Comparison of ENCODE assay signal across 8 cellular contexts in the genomic region with DNA sequence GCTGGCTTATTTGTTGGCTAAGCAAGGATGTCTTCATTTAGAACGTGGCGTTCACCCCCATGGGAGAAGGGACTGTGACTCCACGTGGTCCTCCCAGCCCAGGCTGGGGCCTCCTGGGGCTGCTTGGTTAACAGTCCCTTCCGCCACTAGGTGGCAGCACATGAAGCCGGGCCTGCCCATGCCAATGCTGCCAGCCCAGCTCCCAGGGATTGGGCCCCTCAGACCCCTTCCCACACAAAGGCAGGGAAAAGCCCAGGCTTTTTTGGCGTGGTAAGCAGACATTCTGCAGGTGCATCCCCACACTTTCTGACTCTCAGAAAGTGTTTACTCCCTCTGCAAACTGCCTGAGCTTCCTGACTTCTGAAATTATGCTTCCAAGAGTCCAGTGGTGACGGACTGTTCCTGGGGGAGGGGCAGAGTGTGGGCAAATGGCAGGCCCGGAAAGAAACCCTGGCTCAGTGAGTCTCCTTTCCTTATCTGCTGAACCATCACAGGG. TPM values are rescaled to one million over a fixed set of nuclear protein-coding genes. Genes with fewer than 3 reads are reported as not detected.
DNase-seq lines count a peak whose midpoint lies in the region; ATAC-seq and TF ChIP-seq lines count a peak whose summit lies in the region.

No MANE protein-coding gene starts in this region.

- H3K9me3 Mint-ChIP-seq in H9 (no peaks in the 10 kb centered on the region; a peak in 1 of 5 replicates), neural crest cell (no peaks in the 10 kb centered on the region)

- H4K20me1 ChIP-seq in BLaER1 treated with 17β-estradiol and CSF1 and Interleukin-3, amounts not matched to agents 10 nM and 100 nM = peaks cover 54 to 72% (median 63%) of the 10 kb centered on the region in 11 experiments
- no peaks in the 10 kb centered on the region for H4K20me1 ChIP-seq in H9 (ENCODE audit: control insufficient read depth, insufficient read depth, insufficient read length)

- H2AK5ac ChIP-seq in H9 (ENCODE audit: insufficient read length, low read length) = no peak overlapping the region

- H2BK15ac ChIP-seq in H9 (ENCODE audit: low read depth, low read length) = no peak overlapping the region

- no peak overlapping the region for H3K4me3 Mint-ChIP-seq in H9
- peak overlapping the region; percentile 78 for H3K4me3 Mint-ChIP-seq in neural crest cell

- no peak for ATAC-seq in GM21717 (IDR thresholded peaks at IDR 0.05; ENCODE audit: unreplicated experiment)

- H2AFZ ChIP-seq in H9 (ENCODE audit: low read length) = no peak overlapping the region

- H3K9me3 ChIP-seq in BLaER1 treated with 17β-estradiol and CSF1 and Interleukin-3, amounts not matched to agents 10 nM and 100 nM (replicated peaks in 1 of 11) = no peaks in the 10 kb centered on the region
- H3K9me3 ChIP-seq in H9 (ENCODE audit: control insufficient read depth, low read depth, low read length) (no peaks in the 10 kb centered on the region), stomach (no peaks in the 10 kb centered on the region)

- H3K27me3 ChIP-seq in BLaER1 treated with 17β-estradiol and CSF1 and Interleukin-3, amounts not matched to agents 10 nM and 100 nM = peaks cover 0 to 12% (median 4%) of the 10 kb centered on the region in 11 experiments; a peak in 7 of 22 replicates
- H3K27me3 ChIP-seq in H9 (ENCODE audit: insufficient read depth, low read length) = no peaks in the 10 kb centered on the region
- no peaks in the 10 kb centered on the region for H3K27me3 ChIP-seq in stomach

- no peak overlapping the region for H2BK120ac ChIP-seq in H9 (ENCODE audit: low read depth, low read length, poor library complexity, severe bottlenecking)

- DNase-seq in H9 (peak; percentile 86), OCI-M2 (lab: John Stamatoyannopoulos, UW; ENCODE audit: unreplicated experiment) (peak; percentile 10), fibroblast of mammary gland (ENCODE audit: low read depth) (peak; percentile 61), neural crest cell (ENCODE audit: low read depth, low spot score) (peak; percentile 95), stomach (peak; percentile 86)
- DNase-seq in activated T-cell treated with anti-CD3 and anti-CD28 coated beads, Interleukin-2, amount 50 U/mL, for 48 hours = peak; percentile 91

- no peak overlapping the region for H3K18ac ChIP-seq in H9 (ENCODE audit: insufficient read length, low read depth, low read length)

- no peak for TF ChIP-seq POLR2A in stomach (IDR thresholded peaks at IDR 0.05)

- peak overlapping the region in 2 of 10 experiments; percentile 76 to 88; a peak in 4 of 20 replicates for H3K4me3 ChIP-seq in BLaER1 treated with 17β-estradiol and CSF1 and Interleukin-3, amounts not matched to agents 10 nM and 100 nM
- H3K4me3 ChIP-seq in fibroblast of mammary gland (ENCODE audit: control insufficient read depth, low read depth, low read length) (no peak overlapping the region), stomach (no peak overlapping the region)

- H3K27ac Mint-ChIP-seq in H9 (peak overlapping the region in 2 of 3 experiments; percentile 49 to 65; a peak in 2 of 7 replicates), neural crest cell (ENCODE audit: unreplicated experiment) (no peak overlapping the region)

- intact Hi-C loops in stomach (cut with DNase I; ENCODE audit: low total_unique reads) = loop anchor here (5.0 to 10.0 kb wide), 2 partner anchors 136 to 253 kb away; no protein-coding TSS in a partner anchor

- TF ChIP-seq EP300 in stomach (IDR thresholded peaks at IDR 0.05) = no peak

- no peak overlapping the region for H4K8ac ChIP-seq in H9 (replicated peaks; ENCODE audit: insufficient read length, low read depth, low read length)

- no peak overlapping the region for H2BK12ac ChIP-seq in H9 (ENCODE audit: insufficient read length, low read depth, low read length)

- no CpG with 5 or more reads among the region's 8 CpGs for WGBS in H9 (ENCODE audit: extremely low coverage, insufficient read length, low lambda C conversion rate)
- 11 to 15% (median 12%) methylated on average over 8 of the region's 8 CpGs for WGBS in stomach, 5 donors

- H3K4me1 Mint-ChIP-seq in H9 = peaks cover 31 to 39% of the 10 kb centered on the region in 2 experiments
- peaks cover 34% of the 10 kb centered on the region for H3K4me1 Mint-ChIP-seq in neural crest cell

- H3K79me1 ChIP-seq in H9 (ENCODE audit: insufficient read depth, low read depth, low read length, poor library complexity, severe bottlenecking) = peaks cover 5% of the 10 kb centered on the region

- H3K23ac ChIP-seq in H9 (ENCODE audit: insufficient read length, low read depth, low read length) = no peak overlapping the region

- H3K27me3 Mint-ChIP-seq in H9 (ENCODE audit: low read depth) (peaks cover 2% of the 10 kb centered on the region), neural crest cell (ENCODE audit: low read depth) (peaks cover 5% of the 10 kb centered on the region)

- peaks cover 15% of the 10 kb centered on the region for H3K23me2 ChIP-seq in H9 (ENCODE audit: insufficient read length, low read depth, low read length, poor library complexity, severe bottlenecking)

- H3K4me1 ChIP-seq in BLaER1 treated with 17β-estradiol and CSF1 and Interleukin-3, amounts not matched to agents 10 nM and 100 nM = peaks cover 56 to 73% (median 65%) of the 10 kb centered on the region in 10 experiments
- H3K4me1 ChIP-seq in H9 (ENCODE audit: insufficient read depth, low read length) (peaks cover 1% of the 10 kb centered on the region; the same call in 1 of the 2 replicates), stomach (peaks cover 61 to 89% (median 72%) of the 10 kb centered on the region in 4 donors)

- peak; percentile 96 for TF ChIP-seq CTCF in H9 (conservative IDR thresholded peaks at IDR 0.05)
- peak; percentile 81 for TF ChIP-seq CTCF in fibroblast of mammary gland (conservative IDR thresholded peaks at IDR 0.05; ENCODE audit: control insufficient read depth, insufficient read depth, low read depth, low read length)
- peak; percentile 94 for TF ChIP-seq CTCF in neural crest cell (conservative IDR thresholded peaks at IDR 0.05)
- peak in 5 of 7 experiments; percentile 72 to 92 (median 79) for TF ChIP-seq CTCF in stomach (IDR thresholded peaks at IDR 0.05)

- H3K36me3 Mint-ChIP-seq in H9 (ENCODE audit: insufficient read depth in 1 of 3, low read depth in 3 of 3) (peaks cover 10 to 36% (median 33%) of the 10 kb centered on the region in 3 experiments; a peak in 6 of 7 replicates), neural crest cell (ENCODE audit: low read depth) (no peaks in the 10 kb centered on the region)

- no peak overlapping the region for H3T11ph ChIP-seq in H9 (ENCODE audit: low read length)

- no peaks in the 10 kb centered on the region; the same call in 1 of the 2 replicates for H3K79me2 ChIP-seq in H9 (ENCODE audit: insufficient read depth, low read length)

- H3K4ac ChIP-seq in H9 (ENCODE audit: low read depth, low read length) = no peak overlapping the region

- no peak overlapping the region for H4K91ac ChIP-seq in H9 (ENCODE audit: insufficient read length, low read depth, low read length)

- peaks cover 48 to 60% (median 56%) of the 10 kb centered on the region in 11 experiments for H3K36me3 ChIP-seq in BLaER1 treated with 17β-estradiol and CSF1 and Interleukin-3, amounts not matched to agents 10 nM and 100 nM
- peaks cover 28 to 47% (median 46%) of the 10 kb centered on the region in 4 donors for H3K36me3 ChIP-seq in stomach

- H2BK20ac ChIP-seq in H9 (ENCODE audit: low read depth, low read length, poor library complexity, severe bottlenecking) = no peak overlapping the region

- no peak overlapping the region for H3K56ac ChIP-seq in H9 (ENCODE audit: insufficient read length, low read depth, low read length)

- peak overlapping the region in 8 of 11 experiments; percentile 10 to 70 (median 36); a peak in 10 of 22 replicates for H3K27ac ChIP-seq in BLaER1 treated with 17β-estradiol and CSF1 and Interleukin-3, amounts not matched to agents 10 nM and 100 nM
- no peak overlapping the region for H3K27ac ChIP-seq in H9 (ENCODE audit: insufficient read length, low read depth, low read length)
- peak overlapping the region in 1 of 5 donors; percentile 35 for H3K27ac ChIP-seq in stomach

- no peak overlapping the region for H2BK5ac ChIP-seq in H9 (ENCODE audit: insufficient read length, low read length)

- H3K4me2 ChIP-seq in BLaER1 treated with 17β-estradiol and CSF1 and Interleukin-3, amounts not matched to agents 10 nM and 100 nM = peak overlapping the region; percentile 91 to 99 (median 97)
- H3K4me2 ChIP-seq in H9 (ENCODE audit: insufficient read depth, insufficient read length, low read length) = no peak overlapping the region

- H3K9ac ChIP-seq in BLaER1 treated with 17β-estradiol and CSF1 and Interleukin-3, amounts not matched to agents 10 nM and 100 nM = peak overlapping the region; percentile 30 to 94 (median 86); a peak in 16 of 22 replicates
- H3K9ac ChIP-seq in H9 (ENCODE audit: extremely low read depth, insufficient read length, low read length) = no peak overlapping the region

- no peak overlapping the region for H4K5ac ChIP-seq in H9 (ENCODE audit: insufficient read length, low read depth, low read length)

- no peak overlapping the region for H3K14ac ChIP-seq in H9 (ENCODE audit: insufficient read depth, low read length)

RNA-seq across cellular contexts. Expression of gene CBX6, which starts 3.1 kb away (rescaled TPM):
- total RNA-seq in H9 (2021) = 31.4 and 32.8 TPM in 2 replicates
- total RNA-seq in neural crest cell = 45.8 and 48.2 TPM in 2 replicates
- 10 to 100 TPM; 15.4 to 46.0 (median 32.9) TPM for total RNA-seq in stomach
- polyA plus RNA-seq in stomach = 10 to 100 TPM in 2 of 3 donors, 1 to 10 TPM in 1; 8.9 to 20.3 (median 14.6) TPM

RNA-seq across cellular contexts. Expression of gene NPTXR, which starts 25.1 kb away (rescaled TPM):
- total RNA-seq in H9 (2021) (7.8 and 8.1 TPM in 2 replicates), neural crest cell (9.3 and 9.4 TPM in 2 replicates), stomach (10 to 100 TPM in 2 of 5 donors, 1 to 10 TPM in 3; 1.2 to 19.6 (median 4.1) TPM)
- polyA plus RNA-seq in stomach = 1 to 10 TPM in 2 of 3 donors, under 1 TPM in 1; 0.46 to 2.4 (median 2.2) TPM

Comparison
In these comparisons a context has a peak if more than half of its experiments do, and no peak if none do; other contexts are left out.
1. DNase-seq: peak in every context shown above with its lines; median percentile 95 in neural crest cell; 91 in activated T-cell treated with anti-CD3 and anti-CD28 coated beads, Interleukin-2, amount 50 U/mL, for 48 hours; 86 in H9; 86 in stomach; 61 in fibroblast of mammary gland; 10 in OCI-M2.